ENCODE assay signal across 25 cellular contexts in the genomic region with DNA sequence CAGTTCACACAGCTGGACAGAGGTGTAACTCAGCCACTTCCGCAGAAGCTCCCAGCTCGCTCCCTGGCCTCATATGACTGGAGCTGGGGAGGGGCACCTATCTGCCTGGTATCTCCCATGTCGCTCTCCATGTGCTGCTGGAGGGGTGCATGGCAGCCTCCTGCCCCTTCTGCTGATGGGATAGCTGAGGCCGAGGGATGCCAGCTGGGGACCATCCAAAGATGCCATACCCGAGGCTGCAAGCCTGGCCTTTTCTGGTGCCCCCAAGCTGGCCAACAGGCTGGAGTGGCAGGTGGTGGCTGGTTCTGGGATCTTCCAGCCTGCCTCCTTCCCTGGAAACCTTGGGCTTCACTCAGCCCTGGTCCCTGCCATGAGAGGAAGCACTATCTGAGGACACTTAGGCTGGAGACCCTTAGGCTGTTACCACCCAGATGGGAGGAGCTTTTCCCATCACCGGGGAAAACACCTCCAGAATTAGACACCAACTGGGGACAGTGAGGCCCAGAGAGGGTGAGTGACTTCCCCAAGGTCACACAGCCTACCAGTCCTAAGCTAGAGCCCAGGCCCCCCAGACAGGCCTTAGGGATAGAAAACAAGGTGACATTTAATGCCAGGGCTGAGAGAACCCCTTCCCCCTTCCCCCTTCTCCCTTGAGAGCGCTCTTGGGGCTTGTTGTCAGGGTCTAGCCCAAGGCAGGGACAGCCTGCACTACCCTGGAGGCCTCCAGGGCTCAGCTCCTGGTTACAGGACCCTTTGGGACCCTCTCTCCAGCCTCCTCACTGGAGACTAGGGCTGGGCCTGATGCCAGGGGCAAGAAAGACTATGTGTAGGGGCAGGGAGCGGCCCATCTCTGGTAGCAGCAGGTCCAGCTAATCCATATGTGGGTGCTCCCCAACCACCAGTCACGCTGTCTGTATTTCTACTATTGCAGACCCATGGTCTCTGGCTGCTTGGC. TPM values are rescaled to one million over a fixed set of nuclear protein-coding genes. Genes with fewer than 3 reads are reported as not detected.
DNase-seq lines count a peak whose midpoint lies in the region; ATAC-seq, FAIRE-seq and TF ChIP-seq lines count a peak whose summit lies in the region.
"Had no signal": no experiment of that assay in that cellular context is flagged by ENCODE, and none has a peak within 500 bp of the region (broad histone marks: within the 10 kb centered on the region; RNA-seq: fewer than 3 reads in every experiment).

No MANE protein-coding gene starts in this region.

- no peak for TF ChIP-seq EP300 in HepG2 (IDR thresholded peaks at IDR 0.05; ENCODE audit: low read depth in 2 of 2, low read length in 2 of 2)
- TF ChIP-seq EP300 in HepG2 (CRISPR knock-in tag; IDR thresholded peaks at IDR 0.05; ENCODE audit: borderline replicate concordance), result no peak

- H3K4me3 ChIP-seq in HepG2 (replicated peaks in 1 of 3; ENCODE audit: insufficient read depth in 1 of 3, low read depth in 2 of 3, low read length in 3 of 3) (no peak overlapping the region), right lobe of liver (no peak overlapping the region), OCI-LY3 (ENCODE audit: low read length) (no peak overlapping the region), GM23248 (no peak overlapping the region)
- H3K4me3 ChIP-seq: psoas muscle had no signal

- H3K36me3 ChIP-seq in HepG2 (replicated peaks in 1 of 2; ENCODE audit: control insufficient read depth in 1 of 2, insufficient read depth in 2 of 2, low read length in 2 of 2), result no peaks in the 10 kb centered on the region
- H3K36me3 ChIP-seq in right lobe of liver, result no peaks in the 10 kb centered on the region
- H3K36me3 ChIP-seq in OCI-LY3 (replicated peaks; ENCODE audit: low read depth, low read length), result no peaks in the 10 kb centered on the region
- no peaks in the 10 kb centered on the region for H3K36me3 ChIP-seq in GM23248 (ENCODE audit: low read depth)
- H3K36me3 ChIP-seq: brain microvascular endothelial cell had no signal

- no peaks in the 10 kb centered on the region for H3K9me3 ChIP-seq in HepG2 (ENCODE audit: low read length)
- H3K9me3 ChIP-seq in right lobe of liver, result no peaks in the 10 kb centered on the region
- no peaks in the 10 kb centered on the region for H3K9me3 ChIP-seq in OCI-LY3 (ENCODE audit: insufficient read depth, low read length)
- H3K9me3 ChIP-seq in GM23248 (ENCODE audit: low read depth), result no peaks in the 10 kb centered on the region
- H3K9me3 ChIP-seq: Caco-2, psoas muscle had no signal

- no peak for ATAC-seq in HepG2
- ATAC-seq in right lobe of liver, result no peak
- ATAC-seq in GM21825 (IDR thresholded peaks at IDR 0.05; ENCODE audit: unreplicated experiment), result no peak
- no peak for ATAC-seq in HG03196 (IDR thresholded peaks at IDR 0.05; ENCODE audit: unreplicated experiment)
- ATAC-seq: Panc1; psoas muscle; stimulated activated naive CD8-positive, alpha-beta T cell treated with anti-CD3 and anti-CD28 coated beads, Interleukin-15, amount 100 ng/mL, for 72 hours; WTC11 had no signal

- 58% methylated on average over 4 of the region's 9 CpGs for WGBS in HepG2 (ENCODE audit: low lambda C conversion rate)
- no CpG with 5 or more reads among the region's 9 CpGs for WGBS in right lobe of liver (ENCODE audit: insufficient coverage, low coverage, low lambda C conversion rate, missing lambda C conversion rate)
- 45 to 59% methylated on average over 6 to 9 of the region's 9 CpGs for WGBS in GM23248 (ENCODE audit: low coverage in 1 of 2, low lambda C conversion rate in 2 of 2, missing lambda C conversion rate in 2 of 2), 2 experiments

- TF ChIP-seq POLR2A in HepG2 (IDR thresholded peaks at IDR 0.05; ENCODE audit: insufficient read depth in 1 of 2, low read depth in 2 of 2, low read length in 2 of 2) (no peak), right lobe of liver (IDR thresholded peaks at IDR 0.05) (no peak)

- FAIRE-seq in HepG2 (lab: Jason Lieb, UNC), result no peak
- FAIRE-seq: GM12891, H1 had no signal

- in situ Hi-C loops in HepG2 (cut with HindIII; ENCODE audit: extremely low pct_ligation_motif_present, low pct_unique_long_range_greater_than_20kb) (no loop called here), GM23248 (cut with MboI) (no loop called here)

- no peak for DNase-seq in HepG2 (ENCODE audit: low spot score)
- DNase-seq in right lobe of liver, result no peak
- DNase-seq in islet precursor cell, result peak; percentile 53
- no peak for DNase-seq in GM23248
- DNase-seq in Ammon's horn (ENCODE audit: low spot score), result no peak
- DNase-seq: activated naive CD4-positive, alpha-beta T cell treated with anti-CD3 and anti-CD28 coated beads, Interleukin-2, amount 50 U/mL, for 16 hours; amniotic stem cell; brain microvascular endothelial cell; Caco-2; DMS79; effector CD4-positive, alpha-beta T cell; hypothalamus; immature natural killer cell; Kasumi-1; psoas muscle; SHP77 treated with DMSO at 0.1 percent for 48 hours; stimulated activated naive CD8-positive, alpha-beta T cell treated with anti-CD3 and anti-CD28 coated beads, Interleukin-15, amount 100 ng/mL, for 72 hours had no signal

- BruUV-seq in HepG2 (replicated peaks; lab: Mats Ljungman, UMichigan), result no TSS peak

- H3K4me1 ChIP-seq in HepG2 (ENCODE audit: insufficient read depth, low read length) (peaks cover 12% of the 10 kb centered on the region), right lobe of liver (peaks cover 0 to 34% (median 7%) of the 10 kb centered on the region in 4 donors), OCI-LY3 (ENCODE audit: low read length) (peaks cover 62% of the 10 kb centered on the region), GM23248 (ENCODE audit: insufficient read depth) (no peaks in the 10 kb centered on the region)
- H3K4me1 ChIP-seq: Caco-2, psoas muscle had no signal

- no peaks in the 10 kb centered on the region for H3K9me2 ChIP-seq in GM23248 (ENCODE audit: insufficient read depth)

- no peak overlapping the region for H3K9ac ChIP-seq in HepG2 (ENCODE audit: insufficient read depth, low read depth, low read length)
- peak overlapping the region; percentile 16; the same call in 1 of the 2 replicates for H3K9ac ChIP-seq in OCI-LY3 (ENCODE audit: low read length)
- H3K9ac ChIP-seq in GM23248, result no peak overlapping the region

- H3K4me2 ChIP-seq in HepG2 (ENCODE audit: low read depth, low read length) (no peak overlapping the region), OCI-LY3 (ENCODE audit: low read length) (peak overlapping the region; percentile 58; the same call in 1 of the 2 replicates), GM23248 (ENCODE audit: unreplicated experiment) (no peak overlapping the region)

- no peak for TF ChIP-seq RAD21 in HepG2 (CRISPR knock-in tag; IDR thresholded peaks at IDR 0.05)

- H3K27me3 ChIP-seq in HepG2 (ENCODE audit: control insufficient read depth in 1 of 2, insufficient read depth in 2 of 2, low read length in 2 of 2) (peaks cover 0 to 8% of the 10 kb centered on the region in 2 experiments; a peak in 3 of 5 replicates), right lobe of liver (no peaks in the 10 kb centered on the region), OCI-LY3 (ENCODE audit: low read depth, low read length) (no peaks in the 10 kb centered on the region), GM23248 (replicated peaks; ENCODE audit: insufficient read depth) (peaks cover 10% of the 10 kb centered on the region)

- H3K79me2 ChIP-seq in HepG2 (ENCODE audit: insufficient read depth, low read length), result no peaks in the 10 kb centered on the region
- no peaks in the 10 kb centered on the region for H3K79me2 ChIP-seq in OCI-LY3 (ENCODE audit: low read length)
- no peaks in the 10 kb centered on the region for H3K79me2 ChIP-seq in GM23248 (ENCODE audit: insufficient read depth)

- TF ChIP-seq CTCF in HepG2 (CRISPR knock-in tag; IDR thresholded peaks at IDR 0.05) (no peak), right lobe of liver (IDR thresholded peaks at IDR 0.05) (no peak), OCI-LY3 (IDR thresholded peaks at IDR 0.05; ENCODE audit: low read depth, low read length) (no peak)

- H2AFZ ChIP-seq in HepG2 (ENCODE audit: low read length) (no peak overlapping the region), OCI-LY3 (ENCODE audit: low read depth, low read length) (no peak overlapping the region), GM23248 (no peak overlapping the region)

- CTCF ChIA-PET in HepG2 (lab: Yijun Ruan, JAX; ENCODE audit: low intra/inter-chr PET ratio, low total read pairs), result no interaction called here

- H3K27ac ChIP-seq in HepG2 (ENCODE audit: extremely low read length, insufficient read depth, low read length) (no peak overlapping the region), right lobe of liver (no peak overlapping the region), OCI-LY3 (ENCODE audit: low read length) (peak overlapping the region; percentile 67), GM23248 (no peak overlapping the region)
- H3K27ac ChIP-seq: brain microvascular endothelial cell, psoas muscle had no signal

- intact Hi-C loops in HepG2 (cut with micrococcal nuclease; ENCODE audit: unreplicated experiment) (no loop called here), right lobe of liver (cut with DNase I) (no loop called here)

- H4K20me1 ChIP-seq in HepG2 (ENCODE audit: insufficient read depth, low read length) (no peaks in the 10 kb centered on the region), OCI-LY3 (ENCODE audit: insufficient read depth, low read length) (no peaks in the 10 kb centered on the region), GM23248 (ENCODE audit: insufficient read depth) (no peaks in the 10 kb centered on the region)

- no peaks in the 10 kb centered on the region for H3F3A ChIP-seq in GM23248 (ENCODE audit: insufficient read depth)

- POLR2A ChIA-PET in HepG2 (lab: Yijun Ruan, JAX), result no interaction called here

RNA-seq across cellular contexts. Expression of a gene that starts 7.1 kb away (rescaled TPM):
- total RNA-seq in HepG2 (2016; rRNA removed; fragmentation: Illumina TruSeq; extraction: Trizol) (not detected in 2 replicates), right lobe of liver (10 to 100 TPM in 5 of 6 experiments, 1 to 10 TPM in 1; 1.4 to 51.2 (median 20.0) TPM)
- total RNA-seq in HepG2 (2016; cell fraction: cytosol; rRNA removed; fragmentation: Illumina TruSeq; extraction: Trizol; ENCODE audit: low read depth), result not detected in 2 replicates
- not detected in 2 replicates for total RNA-seq in HepG2 (2016; cell fraction: insoluble cytoplasmic fraction; rRNA removed; fragmentation: Illumina TruSeq; extraction: Trizol)
- total RNA-seq in HepG2 (2016; cell fraction: membrane; rRNA removed; fragmentation: Illumina TruSeq; extraction: Trizol), result not detected in 2 replicates
- total RNA-seq in HepG2 (2016; cell fraction: nucleus; rRNA removed; fragmentation: Illumina TruSeq; extraction: Trizol), result not detected in 2 replicates
- polyA plus RNA-seq in HepG2 (2011; rRNA removed) (not detected in 2 replicates), GM23248 (2016; fragmentation: Nextera tagmentation; extraction: Ambion mirVana) (not detected in 2 replicates)
- polyA plus RNA-seq in HepG2 (2011; cell fraction: cytosol; rRNA removed), result not detected in 2 replicates
- polyA plus RNA-seq in HepG2 (2011; cell fraction: nucleus; rRNA removed), result not detected in 2 replicates
- not detected in 2 replicates for polyA plus RNA-seq in HepG2 (2012)
- not detected in 2 replicates for polyA plus RNA-seq in HepG2 (2016; cell fraction: cytosol; fragmentation: Illumina TruSeq; extraction: Trizol; ENCODE audit: low read depth)
- polyA plus RNA-seq in HepG2 (2016; cell fraction: insoluble cytoplasmic fraction; fragmentation: Illumina TruSeq; extraction: Trizol; ENCODE audit: low read depth), result not detected in 2 replicates
- not detected in 2 replicates for polyA plus RNA-seq in HepG2 (2016; cell fraction: membrane; fragmentation: Illumina TruSeq; extraction: Trizol; ENCODE audit: low read depth)
- not detected in 2 replicates for polyA plus RNA-seq in HepG2 (2016; cell fraction: nucleus; fragmentation: Illumina TruSeq; extraction: Trizol; ENCODE audit: insufficient read depth, low read depth)
- not detected in 2 replicates for polyA minus RNA-seq in HepG2 (2011; rRNA and poly(A)+ RNA removed; ENCODE audit: low replicate concordance)
- polyA minus RNA-seq in HepG2 (2011; cell fraction: cytosol; rRNA and poly(A)+ RNA removed), result not detected in 2 replicates
- polyA minus RNA-seq in HepG2 (2011; cell fraction: nucleus; rRNA and poly(A)+ RNA removed), result not detected in 2 replicates
- not detected in 2 replicates for total RNA-seq in GM23248 (2014; rRNA removed; shearing (Covaris generic))
- total RNA-seq: Caco-2 had no signal
- polyA plus RNA-seq: BJ had no signal
